Comparison of ENCODE assay signal across 8 cellular contexts in the genomic region with DNA sequence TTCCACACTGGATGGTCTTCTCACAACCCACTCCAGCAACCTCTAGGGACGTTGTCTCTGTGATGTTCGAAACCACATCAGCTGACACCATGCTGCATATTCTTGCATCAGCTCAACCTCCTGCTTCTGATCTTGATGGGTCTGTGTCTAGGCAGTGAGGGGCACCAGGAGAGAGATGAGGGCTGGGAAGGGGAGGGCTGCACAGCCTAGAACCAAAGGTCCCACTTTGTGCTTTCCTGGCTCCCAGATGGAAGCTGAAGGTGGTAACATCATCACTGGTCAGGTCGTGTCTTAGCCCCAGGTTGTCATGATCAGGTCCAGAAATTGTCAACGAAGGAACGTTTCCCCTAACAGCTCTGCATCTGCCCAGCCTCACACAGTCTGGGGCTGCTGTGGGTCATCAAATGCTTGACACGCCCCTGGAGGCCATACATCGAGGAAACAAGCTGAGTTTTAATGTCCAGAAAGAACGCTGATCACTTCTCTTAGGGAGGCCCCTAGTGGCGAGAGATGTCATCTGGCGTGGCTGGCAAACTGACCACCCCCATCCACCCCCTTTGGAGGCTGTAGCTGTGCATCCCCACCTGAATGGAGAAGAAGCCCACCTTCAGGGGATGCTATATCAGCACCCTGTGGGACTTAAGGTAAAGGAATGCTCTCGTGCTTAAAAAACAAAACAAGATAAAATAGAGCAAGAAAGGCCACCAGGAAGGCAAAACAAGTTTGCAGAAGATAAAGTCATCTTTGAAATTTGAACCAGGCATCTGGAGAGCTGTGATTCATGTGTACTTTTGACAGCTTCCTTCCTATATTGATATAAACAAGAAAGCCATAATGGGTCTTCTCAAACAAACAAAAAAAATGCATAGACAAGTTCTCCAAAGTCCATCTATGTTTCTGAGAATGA. TPM values are rescaled to one million over a fixed set of nuclear protein-coding genes. Genes with fewer than 3 reads are reported as not detected.
DNase-seq lines count a peak whose midpoint lies in the region; ATAC-seq and TF ChIP-seq lines count a peak whose summit lies in the region.

No MANE protein-coding gene starts in this region.

- H3K9me3 Mint-ChIP-seq in CD8-positive, alpha-beta memory T cell = peaks cover 2 to 5% (median 3%) of the 10 kb centered on the region in 5 donors
- peaks cover 0 to 2% of the 10 kb centered on the region in 2 donors for H3K9me3 Mint-ChIP-seq in activated T-cell treated with anti-CD3 and anti-CD28 coated beads, Interleukin-2, amount 50 U/mL, for 72 hours
- H3K9me3 Mint-ChIP-seq in glutamatergic neuron (ENCODE audit: unreplicated experiment) = peaks cover 2% of the 10 kb centered on the region

- peak overlapping the region in 5 of 7 donors; percentile 8 to 76 (median 27) for H3K4me3 Mint-ChIP-seq in CD8-positive, alpha-beta memory T cell
- peak overlapping the region; percentile 72 to 76 for H3K4me3 Mint-ChIP-seq in activated T-cell treated with anti-CD3 and anti-CD28 coated beads, Interleukin-2, amount 50 U/mL, for 72 hours
- no peak overlapping the region for H3K4me3 Mint-ChIP-seq in glutamatergic neuron (ENCODE audit: unreplicated experiment)

- H3K27me3 Mint-ChIP-seq in CD8-positive, alpha-beta memory T cell = no peaks in the 10 kb centered on the region
- no peaks in the 10 kb centered on the region for H3K27me3 Mint-ChIP-seq in activated T-cell treated with anti-CD3 and anti-CD28 coated beads, Interleukin-2, amount 50 U/mL, for 72 hours (ENCODE audit: low read depth)
- H3K27me3 Mint-ChIP-seq in glutamatergic neuron (ENCODE audit: unreplicated experiment) = peaks cover 4% of the 10 kb centered on the region

- ATAC-seq in GM18870 (IDR thresholded peaks at IDR 0.05; ENCODE audit: unreplicated experiment) (peak; percentile 61), HG03139 (IDR thresholded peaks at IDR 0.05; ENCODE audit: unreplicated experiment) (peak; percentile 75), psoas muscle (peak; percentile 76 to 90 (median 84)), HG03521 (IDR thresholded peaks at IDR 0.05; ENCODE audit: unreplicated experiment) (no peak)
- ATAC-seq in activated T-cell treated with anti-CD3 and anti-CD28 coated beads, Interleukin-2, amount 50 U/mL, for 72 hours (replicated peaks in 1 of 2) = peak; percentile 55 to 67

- peaks cover 32% of the 10 kb centered on the region for H3K4me1 ChIP-seq in CD8-positive, alpha-beta memory T cell (ENCODE audit: insufficient read depth, low read length)
- peaks cover 17% of the 10 kb centered on the region for H3K4me1 ChIP-seq in psoas muscle

- no peak for DNase-seq in CD8-positive, alpha-beta memory T cell
- DNase-seq in NCI-H69 (lab: John Stamatoyannopoulos, UW) (peak; percentile 89), glutamatergic neuron (peak; percentile 68), psoas muscle (peak; percentile 53 to 75)
- DNase-seq in activated T-cell treated with anti-CD3 and anti-CD28 coated beads, Interleukin-2, amount 50 U/mL, for 72 hours = peak; percentile 53 to 68

- H3K9me3 ChIP-seq in CD8-positive, alpha-beta memory T cell (ENCODE audit: low read length) = no peaks in the 10 kb centered on the region
- no peaks in the 10 kb centered on the region for H3K9me3 ChIP-seq in psoas muscle

- no peaks in the 10 kb centered on the region for H3K27me3 ChIP-seq in CD8-positive, alpha-beta memory T cell (ENCODE audit: insufficient read depth, low read length, poor library complexity, severe bottlenecking)
- no peaks in the 10 kb centered on the region for H3K27me3 ChIP-seq in psoas muscle (ENCODE audit: insufficient read depth in 3 of 3, low read length in 2 of 3)

- peaks cover 7 to 8% (median 8%) of the 10 kb centered on the region in 3 donors for H3K36me3 Mint-ChIP-seq in CD8-positive, alpha-beta memory T cell
- peaks cover 5 to 6% of the 10 kb centered on the region in 2 donors for H3K36me3 Mint-ChIP-seq in activated T-cell treated with anti-CD3 and anti-CD28 coated beads, Interleukin-2, amount 50 U/mL, for 72 hours (ENCODE audit: insufficient read depth in 2 of 2)
- no peaks in the 10 kb centered on the region for H3K36me3 Mint-ChIP-seq in glutamatergic neuron (ENCODE audit: unreplicated experiment)

- CTCF ChIA-PET in CD8-positive, alpha-beta memory T cell (lab: Charles Lee) = interaction anchor here (0.7 to 2.3 kb wide), 24 partner anchors 11 to 227 kb away, joined by 3 to 26 read pairs (median 4); partner anchors contain the start of gene ARSG

- no peaks in the 10 kb centered on the region for H3K36me3 ChIP-seq in CD8-positive, alpha-beta memory T cell (ENCODE audit: insufficient read depth, low read length)
- H3K36me3 ChIP-seq in psoas muscle (ENCODE audit: insufficient read depth in 1 of 2, low read depth in 1 of 2) = no peaks in the 10 kb centered on the region

- no peak overlapping the region for H3K27ac ChIP-seq in CD8-positive, alpha-beta memory T cell (ENCODE audit: low read depth, low read length)
- H3K27ac ChIP-seq in psoas muscle = no peak overlapping the region

- peak overlapping the region in 5 of 8 donors; percentile 26 to 89 (median 51) for H3K27ac Mint-ChIP-seq in CD8-positive, alpha-beta memory T cell
- H3K27ac Mint-ChIP-seq in activated T-cell treated with anti-CD3 and anti-CD28 coated beads, Interleukin-2, amount 50 U/mL, for 72 hours = peak overlapping the region; percentile 92
- peak overlapping the region; percentile 62 for H3K27ac Mint-ChIP-seq in glutamatergic neuron (ENCODE audit: unreplicated experiment)

- H3K4me3 ChIP-seq in CD8-positive, alpha-beta memory T cell (ENCODE audit: low read length) = no peak overlapping the region
- H3K4me3 ChIP-seq in psoas muscle = no peak overlapping the region

- WGBS in psoas muscle, 3 donors = 17 to 21% (median 20%) methylated on average over 11 of the region's 11 CpGs

- peaks cover 25 to 33% (median 29%) of the 10 kb centered on the region in 3 donors for H3K4me1 Mint-ChIP-seq in CD8-positive, alpha-beta memory T cell
- peaks cover 43% of the 10 kb centered on the region for H3K4me1 Mint-ChIP-seq in activated T-cell treated with anti-CD3 and anti-CD28 coated beads, Interleukin-2, amount 50 U/mL, for 72 hours (ENCODE audit: low read depth)
- H3K4me1 Mint-ChIP-seq in glutamatergic neuron (ENCODE audit: low read depth, unreplicated experiment) = peaks cover 7% of the 10 kb centered on the region

- POLR2A ChIA-PET in CD8-positive, alpha-beta memory T cell (lab: Charles Lee) = interaction anchor here (1.0 to 1.3 kb wide), 2 partner anchors 107 to 109 kb away, joined by 4 to 7 read pairs; partner anchors contain the start of gene ARSG

- intact Hi-C loops in psoas muscle (cut with DNase I) = loop anchor here (2.0 to 5.0 kb wide), 2 partner anchors 136 to 137 kb away; no protein-coding TSS in a partner anchor

- peak; percentile 67 for TF ChIP-seq CTCF in glutamatergic neuron (IDR thresholded peaks at IDR 0.05; ENCODE audit: partially characterized antibody, unreplicated experiment)
- peak; percentile 76 for TF ChIP-seq CTCF in psoas muscle (IDR thresholded peaks at IDR 0.05)

RNA-seq across cellular contexts. Expression of gene WIPI1, which starts 58.3 kb away (rescaled TPM):
- 10 to 100 TPM in 1 of 2 experiments, 1 to 10 TPM in 1; 9.8 to 10.3 TPM for total RNA-seq in CD8-positive, alpha-beta memory T cell
- polyA plus RNA-seq in CD8-positive, alpha-beta memory T cell = 8.2 TPM
- 10 to 100 TPM; 61.0 to 85.8 TPM for total RNA-seq in activated T-cell treated with anti-CD3 and anti-CD28 coated beads, Interleukin-2, amount 50 U/mL, for 72 hours
- total RNA-seq in glutamatergic neuron (ENCODE audit: unreplicated experiment) = 252 TPM
- total RNA-seq in psoas muscle = 100 to 1,000 TPM in 2 of 4 donors, 10 to 100 TPM in 2; 80.3 to 197 (median 117) TPM
- polyA plus RNA-seq in psoas muscle = 100 to 1,000 TPM; 128 to 152 (median 136) TPM

Comparison
In these comparisons a context has a peak if more than half of its experiments do, and no peak if none do; other contexts are left out.
1. DNase-seq: peak in NCI-H69 (single experiment), activated T-cell treated with anti-CD3 and anti-CD28 coated beads, Interleukin-2, amount 50 U/mL, for 72 hours (2 of 2), glutamatergic neuron (single experiment) and psoas muscle (2 of 2); none in CD8-positive, alpha-beta memory T cell (0 of 5).
2. RNA of gene WIPI1, which starts 58.3 kb away (total RNA-seq): 252 TPM in glutamatergic neuron (single experiment), 80.3 to 197 TPM in psoas muscle and 61.0 to 85.8 TPM in activated T-cell treated with anti-CD3 and anti-CD28 coated beads, Interleukin-2, amount 50 U/mL, for 72 hours; 9.8 to 10.3 TPM in CD8-positive, alpha-beta memory T cell; every median in the first group is over 4 times any median in the second.
3. Peak in every context shown above with its lines, with median percentiles within 50 percentile points of each other: H3K27ac Mint-ChIP-seq.